ENCODE assay signal across 15 cellular contexts in the genomic region with DNA sequence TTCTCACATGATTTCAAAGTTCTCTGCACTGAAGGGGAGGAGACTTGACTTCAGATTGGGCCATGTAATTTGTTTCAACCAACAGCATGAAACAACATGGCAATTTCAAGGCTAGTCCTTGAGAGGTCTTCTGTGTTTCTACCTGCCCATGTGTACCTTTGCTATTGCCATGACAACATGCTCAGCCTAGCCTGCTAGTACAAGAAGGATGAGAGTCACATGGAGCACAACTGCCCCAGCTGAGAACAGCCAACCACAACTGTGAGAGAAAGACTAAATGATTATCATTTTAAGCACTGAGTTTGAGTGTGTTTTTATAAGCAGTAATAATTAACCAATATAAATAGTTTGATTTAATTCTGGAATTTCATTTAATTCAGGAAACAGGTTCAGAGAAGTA.
"Had no signal": no experiment of that assay in that cellular context is flagged by ENCODE, and none has a peak within 500 bp of the region (broad histone marks: within the 10 kb centered on the region; RNA-seq: fewer than 3 reads in every experiment).

No MANE protein-coding gene starts in this region.

- FAIRE-seq: astrocyte, islet of Langerhans, urothelium cell line had no signal

- H3K4me3 ChIP-seq: hepatocyte, lung, skin epidermis, tibial nerve had no signal

- H3K27me3 ChIP-seq: hepatocyte, tibial nerve had no signal

- DNase-seq: activated CD4-positive, alpha-beta T cell treated with anti-CD3 and anti-CD28 coated beads for 1 hour; activated gamma-delta T cell; effector memory CD4-positive, alpha-beta T cell; naive B cell; right cardiac atrium; stimulated activated CD4-positive, alpha-beta T cell treated with anti-CD3 and anti-CD28 coated beads, Interleukin-2, amount 100 ng/mL, for 48 hours; WERI-Rb-1 had no signal

- ATAC-seq: left lobe of liver, right cardiac atrium had no signal

- H3K9me3 ChIP-seq: tibial nerve had no signal

- H3K27ac ChIP-seq: hepatocyte, skin epidermis, tibial nerve, WERI-Rb-1 had no signal

- H3K4me1 ChIP-seq: tibial nerve had no signal
